8 cellular contexts compared by ENCODE assay signal in the genomic region with DNA sequence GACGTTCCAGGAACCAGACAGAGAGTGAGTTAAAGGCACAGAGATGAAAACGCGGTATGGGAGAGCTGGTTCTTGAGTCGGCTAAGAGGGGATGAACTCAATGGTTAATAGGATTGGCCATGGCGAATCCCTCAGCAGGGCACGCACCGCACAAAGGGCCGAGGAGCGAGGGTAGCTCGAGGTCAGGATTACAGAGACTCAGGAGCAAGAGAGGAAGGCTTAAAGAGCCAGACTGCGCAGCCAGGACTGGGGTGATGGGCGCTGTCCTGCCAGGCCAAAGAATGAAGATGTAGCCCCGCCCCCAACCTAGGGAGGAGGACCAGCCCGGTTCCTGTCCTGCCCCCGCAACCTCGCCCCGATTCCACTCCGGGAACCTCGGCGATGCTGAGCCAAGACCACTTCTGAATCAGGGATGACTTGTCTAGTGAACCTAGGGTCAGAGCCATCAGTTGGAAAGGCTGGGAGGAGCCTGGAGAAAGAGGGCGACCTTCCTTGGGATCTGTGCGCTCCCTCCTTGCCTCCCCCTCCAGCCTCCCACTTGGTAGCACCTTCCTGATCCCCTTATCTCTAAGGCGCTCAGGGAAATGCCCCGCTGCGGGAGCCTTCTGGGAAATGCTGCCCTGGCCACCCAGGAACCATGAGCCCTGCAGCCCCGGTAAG. TPM values are rescaled to one million over a fixed set of nuclear protein-coding genes. Genes with fewer than 3 reads are reported as not detected.
DNase-seq lines count a peak whose midpoint lies in the region; ATAC-seq and TF ChIP-seq lines count a peak whose summit lies in the region.

PLEKHB1 (plus strand) TSS at position 610 of the 660 bp plus-strand sequence; CDS start at position 638, 28 bp downstream.

- no peak for TF ChIP-seq CTCF in IMR-90 (conservative IDR thresholded peaks at IDR 0.05; ENCODE audit: low read depth, low read length)
- no peak for TF ChIP-seq CTCF in spleen (IDR thresholded peaks at IDR 0.05 in 8 of 11, conservative IDR thresholded peaks at IDR 0.05 in 3 of 11)

- no peak within 1 kb of the TSS for H2BK15ac ChIP-seq in IMR-90 (ENCODE audit: low read depth, low read length)

- no peak within 1 kb of the TSS; the same call in 1 of the 2 replicates for H3K14ac ChIP-seq in IMR-90 (replicated peaks; ENCODE audit: low read depth, low read length)

- H3K4me1 Mint-ChIP-seq in activated naive CD8-positive, alpha-beta T cell treated with anti-CD3 and anti-CD28 coated beads, Interleukin-2, amount 10 ng/mL, durations not matched to agents 7 days and 5 days: peaks cover 14% of the 10 kb centered on the region

- H3K27ac ChIP-seq in IMR-90 (ENCODE audit: insufficient read depth, low read length) (no peak within 1 kb of the TSS), spleen (peak within 1 kb of the TSS in 3 of 8 donors; percentile 45 to 71 (median 55))

- H3K9me1 ChIP-seq in IMR-90 (ENCODE audit: insufficient read depth, low read length): no peaks in the 10 kb centered on the region; the same call in 1 of the 2 replicates

- H3K36me3 Mint-ChIP-seq in activated naive CD8-positive, alpha-beta T cell treated with anti-CD3 and anti-CD28 coated beads, Interleukin-2, amount 10 ng/mL, durations not matched to agents 7 days and 5 days: no peaks in the 10 kb centered on the region

- H3K4me2 ChIP-seq in IMR-90 (ENCODE audit: low read depth, low read length): no peak within 1 kb of the TSS

- no peak for TF ChIP-seq POLR2A in IMR-90 (IDR thresholded peaks at IDR 0.05; ENCODE audit: low read depth, low read length)
- TF ChIP-seq POLR2A in spleen (IDR thresholded peaks at IDR 0.05): no peak

- no peak within 1 kb of the TSS for H3K18ac ChIP-seq in IMR-90 (ENCODE audit: low read depth, low read length)

- no peak within 1 kb of the TSS for H4K91ac ChIP-seq in IMR-90 (ENCODE audit: insufficient read depth, low read depth, low read length)

- no peak within 1 kb of the TSS for H2AK5ac ChIP-seq in IMR-90 (ENCODE audit: low read depth, low read length)

- no peak within 1 kb of the TSS for H3K9ac ChIP-seq in IMR-90 (ENCODE audit: low read depth, low read length)

- no peak within 1 kb of the TSS for H2BK120ac ChIP-seq in IMR-90 (ENCODE audit: low read depth, low read length)

- H2BK20ac ChIP-seq in IMR-90 (ENCODE audit: low read depth, low read length): no peak within 1 kb of the TSS

- H3K4ac ChIP-seq in IMR-90 (ENCODE audit: low read depth, low read length): no peak within 1 kb of the TSS

- in situ Hi-C loops in IMR-90 (cut with MboI; ENCODE audit: low sequenced_read_pairs) (no loop called here), KBM-7 (cut with MboI; ENCODE audit: low pct_unique_long_range_greater_than_20kb, low sequenced_read_pairs) (no loop called here)

- H2AFZ ChIP-seq in IMR-90 (replicated peaks; ENCODE audit: low read length, poor library complexity): peak within 1 kb of the TSS; percentile 87

- H3K4me3 ChIP-seq in IMR-90 (ENCODE audit: insufficient read depth, low read depth, low read length) (no peak within 1 kb of the TSS), spleen (peak within 1 kb of the TSS in 5 of 8 donors; percentile 22 to 66 (median 27))

- H3K27me3 Mint-ChIP-seq in activated naive CD8-positive, alpha-beta T cell treated with anti-CD3 and anti-CD28 coated beads, Interleukin-2, amount 10 ng/mL, durations not matched to agents 7 days and 5 days: no peaks in the 10 kb centered on the region

- H3K79me1 ChIP-seq in IMR-90 (ENCODE audit: low read depth in 1 of 2, low read length in 2 of 2): no peaks in the 10 kb centered on the region

- POLR2A ChIA-PET in IMR-90 (lab: Charles Lee; ENCODE audit: unreplicated experiment): no interaction called here
- POLR2A ChIA-PET in activated naive CD8-positive, alpha-beta T cell treated with anti-CD3 and anti-CD28 coated beads, Interleukin-2, amount 10 ng/mL, durations not matched to agents 7 days and 5 days (lab: Charles Lee): no interaction called here

- no peak for TF ChIP-seq RAD21 in IMR-90 (IDR thresholded peaks at IDR 0.05; ENCODE audit: low read length)

- no peak within 1 kb of the TSS for H4K8ac ChIP-seq in IMR-90 (ENCODE audit: low read depth in 2 of 2, low read length in 2 of 2)

- no peak within 1 kb of the TSS for H2BK5ac ChIP-seq in IMR-90 (ENCODE audit: low read depth, low read length, poor library complexity, severe bottlenecking)

- peak within 1 kb of the TSS; percentile 5 for H2AK9ac ChIP-seq in IMR-90 (replicated peaks; ENCODE audit: low read depth, low read length, poor library complexity)

- intact Hi-C loops in IMR-90 (cut with micrococcal nuclease) (no loop called here), spleen (cut with DNase I; ENCODE audit: low total_unique reads) (no loop called here)

- H3K4me1 ChIP-seq in IMR-90 (ENCODE audit: control insufficient read depth, insufficient read depth, low read length) (peaks cover 2% of the 10 kb centered on the region; the same call in 1 of the 2 replicates), spleen (peaks cover 0 to 33% (median 13%) of the 10 kb centered on the region in 6 donors)

- no TSS peak for BruUV-seq in IMR-90 (replicated peaks; lab: Mats Ljungman, UMichigan)

- CTCF ChIA-PET in IMR-90 (lab: Yijun Ruan, JAX): no interaction called here

- H3K9me3 Mint-ChIP-seq in activated naive CD8-positive, alpha-beta T cell treated with anti-CD3 and anti-CD28 coated beads, Interleukin-2, amount 10 ng/mL, durations not matched to agents 7 days and 5 days: no peaks in the 10 kb centered on the region

- WGBS in IMR-90 (ENCODE audit: extremely low coverage in 2 of 2, insufficient read length in 1 of 2), 2 experiments: 31% methylated on average over 12 of the region's 26 CpGs; no CpG with 5 or more reads in 1 of the 2 experiments
- WGBS in spleen, 5 donors: 53 to 65% (median 64%) methylated on average over 17 to 26 of the region's 26 CpGs

- H3K56ac ChIP-seq in IMR-90 (ENCODE audit: extremely low read depth, insufficient read depth, low read length): no peak within 1 kb of the TSS

- dilution Hi-C loops in IMR-90 (cut with HindIII; ENCODE audit: low sequenced_read_pairs, unreplicated experiment): no loop called here

- H3K27ac Mint-ChIP-seq in activated naive CD8-positive, alpha-beta T cell treated with anti-CD3 and anti-CD28 coated beads, Interleukin-2, amount 10 ng/mL, durations not matched to agents 7 days and 5 days: no peak within 1 kb of the TSS

- peaks cover 29% of the 10 kb centered on the region for H3K27me3 ChIP-seq in IMR-90 (ENCODE audit: control insufficient read depth, insufficient read depth, low read length)
- peaks cover 0 to 35% (median 0%) of the 10 kb centered on the region in 7 donors for H3K27me3 ChIP-seq in spleen (replicated peaks in 1 of 7)

- no peaks in the 10 kb centered on the region for H4K20me1 ChIP-seq in IMR-90 (ENCODE audit: insufficient read depth, low read length)

- DNase-seq in IMR-90: no peak
- no peak for DNase-seq in activated naive CD8-positive, alpha-beta T cell treated with anti-CD3 and anti-CD28 coated beads, Interleukin-2, amount 10 ng/mL, durations not matched to agents 7 days and 5 days
- DNase-seq in iPS-NIHi11 (ENCODE audit: low spot score): peak; percentile 74
- no peak for DNase-seq in spleen
- DNase-seq in NCI-H2196 (lab: John Stamatoyannopoulos, UW; ENCODE audit: unreplicated experiment): no peak
- DNase-seq in NCI-H1105 treated with DMSO at 0.1 percent for 48 hours (lab: John Stamatoyannopoulos, UW): no peak
- DNase-seq in NCI-H146 treated with DMSO at 0.1 percent for 48 hours (lab: John Stamatoyannopoulos, UW; ENCODE audit: unreplicated experiment): no peak
- no peak for DNase-seq in KBM-7

- H3K23ac ChIP-seq in IMR-90 (ENCODE audit: low read depth, low read length): no peak within 1 kb of the TSS; the same call in 1 of the 2 replicates

- peak within 1 kb of the TSS; percentile 88 for H3K4me3 Mint-ChIP-seq in activated naive CD8-positive, alpha-beta T cell treated with anti-CD3 and anti-CD28 coated beads, Interleukin-2, amount 10 ng/mL, durations not matched to agents 7 days and 5 days

- H3K9me3 ChIP-seq in IMR-90 (ENCODE audit: control insufficient read depth, insufficient read depth, low read length) (no peaks in the 10 kb centered on the region), spleen (no peaks in the 10 kb centered on the region)

- no peak within 1 kb of the TSS for H4K5ac ChIP-seq in IMR-90 (ENCODE audit: low read depth, low read length)

- ATAC-seq in IMR-90 (ENCODE audit: low read depth): no peak
- no peak for ATAC-seq in activated naive CD8-positive, alpha-beta T cell treated with anti-CD3 and anti-CD28 coated beads, Interleukin-2, amount 10 ng/mL, durations not matched to agents 7 days and 5 days (ENCODE audit: low read depth)

- H3K36me3 ChIP-seq in IMR-90 (ENCODE audit: control insufficient read depth, insufficient read depth, low read length): no peaks in the 10 kb centered on the region
- H3K36me3 ChIP-seq in spleen: no peaks in the 10 kb centered on the region

TF ChIP-seq in IMR-90, 13 proteins besides CTCF, POLR2A, EP300 and RAD21 (continues in another document):
- TF ChIP-seq MXI1 (IDR thresholded peaks at IDR 0.05; ENCODE audit: borderline replicate concordance, low read depth, low read length) (no peak), SMC3 (IDR thresholded peaks at IDR 0.05; ENCODE audit: low read depth, low read length) (no peak), MAFK (IDR thresholded peaks at IDR 0.05; ENCODE audit: low read depth, low read length) (no peak), BHLHE40 (IDR thresholded peaks at IDR 0.05; ENCODE audit: low read depth, low read length) (no peak), FOS (IDR thresholded peaks at IDR 0.05; ENCODE audit: low read depth, low read length) (no peak), CHD1 (IDR thresholded peaks at IDR 0.05; ENCODE audit: low read depth, low read length) (no peak), NFE2L2 (IDR thresholded peaks at IDR 0.05; ENCODE audit: low read depth, low read length) (no peak), CEBPB (IDR thresholded peaks at IDR 0.05; ENCODE audit: low read depth, low read length) (no peak)
- TF ChIP-seq, protein P1, sequence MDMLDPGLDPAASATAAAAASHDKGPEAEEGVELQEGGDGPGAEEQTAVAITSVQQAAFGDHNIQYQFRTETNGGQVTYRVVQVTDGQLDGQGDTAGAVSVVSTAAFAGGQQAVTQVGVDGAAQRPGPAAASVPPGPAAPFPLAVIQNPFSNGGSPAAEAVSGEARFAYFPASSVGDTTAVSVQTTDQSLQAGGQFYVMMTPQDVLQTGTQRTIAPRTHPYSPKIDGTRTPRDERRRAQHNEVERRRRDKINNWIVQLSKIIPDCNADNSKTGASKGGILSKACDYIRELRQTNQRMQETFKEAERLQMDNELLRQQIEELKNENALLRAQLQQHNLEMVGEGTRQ (IDR thresholded peaks at IDR 0.05; ENCODE audit: low read depth, low read length): no peak

RNA-seq across cellular contexts. Expression of gene PLEKHB1, which starts in this region (rescaled TPM):
- under 0.01 and 0.36 TPM in 2 replicates for total RNA-seq in IMR-90 (2012; rRNA removed)
- polyA plus RNA-seq in IMR-90 (2012; rRNA removed): 0.79 and 0.86 TPM in 2 replicates
- polyA plus RNA-seq in IMR-90 (2012; cell fraction: cytosol; rRNA removed): 0.89 and 1.6 TPM in 2 replicates
- 0.65 and 0.88 TPM in 2 replicates for polyA plus RNA-seq in IMR-90 (2012; cell fraction: nucleus; rRNA removed; ENCODE audit: low replicate concordance)
- 10 to 100 TPM; 23.6 to 32.8 TPM for total RNA-seq in activated naive CD8-positive, alpha-beta T cell treated with anti-CD3 and anti-CD28 coated beads, Interleukin-2, amount 10 ng/mL, durations not matched to agents 7 days and 5 days
- total RNA-seq in spleen: 10 to 100 TPM in 3 of 7 donors, 1 to 10 TPM in 4; 2.0 to 12.3 (median 8.1) TPM
- 1 to 10 TPM; 3.6 to 8.3 (median 3.7) TPM for polyA plus RNA-seq in spleen
